In the genomic region with DNA sequence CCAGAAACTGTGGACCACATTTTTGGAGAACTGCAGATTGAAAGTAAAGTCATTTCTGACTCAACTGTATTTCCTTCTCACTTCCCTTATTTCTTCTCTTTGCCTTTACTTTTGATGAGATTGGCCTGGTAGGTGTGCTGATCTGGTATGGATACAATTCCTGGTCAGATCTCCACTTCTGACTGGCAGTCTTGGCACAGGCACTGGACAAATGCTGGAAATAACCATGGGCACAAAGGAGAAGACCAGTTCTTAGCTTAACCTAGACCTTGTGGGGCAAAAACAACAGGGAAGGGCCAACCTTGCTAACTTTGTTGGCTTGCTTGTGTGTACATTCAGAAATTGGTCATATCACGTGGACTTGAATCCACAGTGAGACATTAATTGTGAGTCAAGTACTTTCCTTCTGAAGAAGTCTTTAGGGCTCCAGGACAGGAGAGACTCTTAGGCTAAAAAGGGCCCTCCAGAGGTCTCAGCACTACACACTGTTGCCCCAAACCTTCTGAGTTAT, we compare ENCODE assay signal across 10 cellular contexts.
DNase-seq lines count a peak whose midpoint lies in the region; ATAC-seq, FAIRE-seq and TF ChIP-seq lines count a peak whose summit lies in the region.
"Had no signal": no experiment of that assay in that cellular context is flagged by ENCODE, and none has a peak within 500 bp of the region (broad histone marks: within the 10 kb centered on the region; RNA-seq: fewer than 3 reads in every experiment).

No MANE protein-coding gene starts in this region.

- H3K9me3 Mint-ChIP-seq in activated T-helper 17 cell treated with anti-CD3 and anti-CD28 coated beads, Interleukin-2, amount 50 U/mL, for 72 hours = no peaks in the 10 kb centered on the region
- H3K9me3 Mint-ChIP-seq in natural killer cell treated with Interleukin-12 subunit alpha and Interleukin-12 subunit beta and Interleukin-15 and Interleukin-18, amount 100 ng/mL, for 72 hours = no peaks in the 10 kb centered on the region

- TF ChIP-seq POLR2A in GM12891 (IDR thresholded peaks at IDR 0.05; ENCODE audit: low read depth, low read length) = no peak

- H3K36me3 ChIP-seq in neutrophil = peaks cover 4% of the 10 kb centered on the region

- peaks cover 0 to 4% of the 10 kb centered on the region in 2 experiments for H3K4me1 ChIP-seq in neutrophil (ENCODE audit: control insufficient read depth in 1 of 2, insufficient read depth in 1 of 2, low read depth in 1 of 2, low read length in 1 of 2)

- H3K9me3 ChIP-seq in neutrophil = no peaks in the 10 kb centered on the region

- peak overlapping the region; percentile 56 for H3K27ac ChIP-seq in neutrophil

- no peak for FAIRE-seq in GM12891 (lab: Jason Lieb, UNC)

- no peaks in the 10 kb centered on the region for H3K27me3 Mint-ChIP-seq in activated T-helper 17 cell treated with anti-CD3 and anti-CD28 coated beads, Interleukin-2, amount 50 U/mL, for 72 hours
- H3K27me3 Mint-ChIP-seq in natural killer cell treated with Interleukin-12 subunit alpha and Interleukin-12 subunit beta and Interleukin-15 and Interleukin-18, amount 100 ng/mL, for 72 hours = no peaks in the 10 kb centered on the region
- H3K27me3 Mint-ChIP-seq: naive thymus-derived CD4-positive, alpha-beta T cell had no signal

- H3K4me3 ChIP-seq in neutrophil (ENCODE audit: low read depth in 1 of 2, low read length in 1 of 2) = no peak overlapping the region

- H3K4me3 Mint-ChIP-seq in activated T-helper 17 cell treated with anti-CD3 and anti-CD28 coated beads, Interleukin-2, amount 50 U/mL, for 72 hours = no peak overlapping the region
- H3K4me3 Mint-ChIP-seq in natural killer cell treated with Interleukin-12 subunit alpha and Interleukin-12 subunit beta and Interleukin-15 and Interleukin-18, amount 100 ng/mL, for 72 hours = no peak overlapping the region

- H3K27me3 ChIP-seq in neutrophil = no peaks in the 10 kb centered on the region

- no peak for DNase-seq in GM12891 (ENCODE audit: insufficient read length, low spot score)
- no peak for DNase-seq in cortex of kidney (lab: John Stamatoyannopoulos, UW)
- no peak for DNase-seq in NCI-H1694 (lab: John Stamatoyannopoulos, UW)
- DNase-seq in natural killer cell treated with Interleukin-12 subunit alpha and Interleukin-12 subunit beta and Interleukin-15 and Interleukin-18, amount 100 ng/mL, for 72 hours (ENCODE audit: low spot score) = no peak
- DNase-seq: amniotic stem cell; naive thymus-derived CD4-positive, alpha-beta T cell; NCI-H2227 treated with DMSO at 0.1 percent for 48 hours had no signal

- no peaks in the 10 kb centered on the region for H3K36me3 Mint-ChIP-seq in activated T-helper 17 cell treated with anti-CD3 and anti-CD28 coated beads, Interleukin-2, amount 50 U/mL, for 72 hours (ENCODE audit: low read depth)
- H3K36me3 Mint-ChIP-seq in natural killer cell treated with Interleukin-12 subunit alpha and Interleukin-12 subunit beta and Interleukin-15 and Interleukin-18, amount 100 ng/mL, for 72 hours = no peaks in the 10 kb centered on the region

- TF ChIP-seq CTCF in neutrophil (IDR thresholded peaks at IDR 0.05) = no peak

- peaks cover 5% of the 10 kb centered on the region for H3K4me1 Mint-ChIP-seq in activated T-helper 17 cell treated with anti-CD3 and anti-CD28 coated beads, Interleukin-2, amount 50 U/mL, for 72 hours
- peaks cover 15 to 16% of the 10 kb centered on the region in 2 donors for H3K4me1 Mint-ChIP-seq in natural killer cell treated with Interleukin-12 subunit alpha and Interleukin-12 subunit beta and Interleukin-15 and Interleukin-18, amount 100 ng/mL, for 72 hours (ENCODE audit: low read depth in 2 of 2)

- H3K27ac Mint-ChIP-seq in activated T-helper 17 cell treated with anti-CD3 and anti-CD28 coated beads, Interleukin-2, amount 50 U/mL, for 72 hours = no peak overlapping the region
- H3K27ac Mint-ChIP-seq in natural killer cell treated with Interleukin-12 subunit alpha and Interleukin-12 subunit beta and Interleukin-15 and Interleukin-18, amount 100 ng/mL, for 72 hours = no peak overlapping the region

- ATAC-seq in HG03342 (IDR thresholded peaks at IDR 0.05; ENCODE audit: unreplicated experiment) = peak; percentile 48
- peak; percentile 65 for ATAC-seq in activated T-helper 17 cell treated with anti-CD3 and anti-CD28 coated beads, Interleukin-2, amount 50 U/mL, for 72 hours (replicated peaks)
- ATAC-seq in natural killer cell treated with Interleukin-12 subunit alpha and Interleukin-12 subunit beta and Interleukin-15 and Interleukin-18, amount 100 ng/mL, for 72 hours = no peak
- ATAC-seq: naive thymus-derived CD4-positive, alpha-beta T cell had no signal

TF ChIP-seq in GM12891, 5 proteins besides CTCF, POLR2A, EP300 and RAD21:
- TF ChIP-seq SPI1 (IDR thresholded peaks at IDR 0.05; ENCODE audit: low read depth, low read length) = peak; percentile 98
- no peak for TF ChIP-seq POU2F2 (IDR thresholded peaks at IDR 0.05; ENCODE audit: low read depth, low read length)
TF ChIP-seq in GM12891: peak in this region for 1.

Comparison
In these comparisons a context has a peak if more than half of its experiments do, and no peak if none do; other contexts are left out.
1. ATAC-seq: peak in HG03342 (single experiment) and activated T-helper 17 cell treated with anti-CD3 and anti-CD28 coated beads, Interleukin-2, amount 50 U/mL, for 72 hours (single experiment); none in natural killer cell treated with Interleukin-12 subunit alpha and Interleukin-12 subunit beta and Interleukin-15 and Interleukin-18, amount 100 ng/mL, for 72 hours (0 of 2).